ENCODE assay signal across 22 cellular contexts in genomic region chr20:51687630-51688029, GRCh38.
A peak's percentile ranks its signal among the peaks of the same experiment; 100 is the strongest.
DNase-seq lines count a peak whose midpoint lies in the region; ATAC-seq, FAIRE-seq and TF ChIP-seq lines count a peak whose summit lies in the region.
"Had no signal": no experiment of that assay in that cellular context is flagged by ENCODE, and none has a peak within 500 bp of the region (broad histone marks: within the 10 kb centered on the region; RNA-seq: fewer than 3 reads in every experiment).

No MANE protein-coding gene starts in this region.

- H3K79me1 ChIP-seq in IMR-90 (ENCODE audit: low read depth in 1 of 2, low read length in 2 of 2) = no peaks in the 10 kb centered on the region; a peak in 1 of 4 replicates

- in situ Hi-C loops in IMR-90 (cut with MboI; ENCODE audit: low sequenced_read_pairs) = no loop called here

- no peaks in the 10 kb centered on the region for H3K4me1 ChIP-seq in Caco-2
- peaks cover 2% of the 10 kb centered on the region; the same call in 1 of the 2 replicates for H3K4me1 ChIP-seq in IMR-90 (ENCODE audit: control insufficient read depth, insufficient read depth, low read length)
- H3K4me1 ChIP-seq in astrocyte (ENCODE audit: insufficient read depth, low read length) = peaks cover 5% of the 10 kb centered on the region
- peaks cover 18% of the 10 kb centered on the region for H3K4me1 ChIP-seq in keratinocyte (ENCODE audit: control insufficient read depth, extremely low read depth, insufficient read depth, low read length)

- FAIRE-seq in astrocyte (lab: Jason Lieb, UNC) (no peak), keratinocyte (lab: Jason Lieb, UNC) (no peak)

- no peak overlapping the region for H2BK15ac ChIP-seq in IMR-90 (ENCODE audit: low read depth, low read length)

- H3K36me3 ChIP-seq in Caco-2 (ENCODE audit: control insufficient read depth, insufficient read depth, low read length) = peaks cover 2% of the 10 kb centered on the region; the same call in 1 of the 2 replicates
- peaks cover 16% of the 10 kb centered on the region for H3K36me3 ChIP-seq in IMR-90 (ENCODE audit: control insufficient read depth, insufficient read depth, low read length)
- no peaks in the 10 kb centered on the region for H3K36me3 ChIP-seq in astrocyte (ENCODE audit: insufficient read depth, low read length)
- no peaks in the 10 kb centered on the region for H3K36me3 ChIP-seq in keratinocyte (ENCODE audit: control insufficient read depth in 2 of 2, extremely low read depth in 1 of 2, insufficient read depth in 2 of 2, low read length in 2 of 2)

- POLR2A ChIA-PET in Caco-2 (lab: Charles Lee) = no interaction called here
- POLR2A ChIA-PET in IMR-90 (lab: Charles Lee; ENCODE audit: unreplicated experiment) = no interaction called here

- no peak overlapping the region for H3K14ac ChIP-seq in IMR-90 (replicated peaks; ENCODE audit: low read depth, low read length)

- CTCF ChIA-PET in Caco-2 (lab: Charles Lee) = no interaction called here
- CTCF ChIA-PET in IMR-90 (lab: Yijun Ruan, JAX) = no interaction called here

- H2AK9ac ChIP-seq in IMR-90 (replicated peaks; ENCODE audit: low read depth, low read length, poor library complexity) = no peak overlapping the region

- H3K18ac ChIP-seq in IMR-90 (ENCODE audit: low read depth, low read length) = no peak overlapping the region

- no peak overlapping the region for H2AK5ac ChIP-seq in IMR-90 (ENCODE audit: low read depth, low read length)

- H4K20me1 ChIP-seq in IMR-90 (ENCODE audit: insufficient read depth, low read length) (no peaks in the 10 kb centered on the region), astrocyte (ENCODE audit: insufficient read depth, low read length) (no peaks in the 10 kb centered on the region), keratinocyte (ENCODE audit: control insufficient read depth, extremely low read depth, insufficient read depth, low read length) (no peaks in the 10 kb centered on the region)

- no TSS peak for BruUV-seq in Caco-2 (replicated peaks; lab: Mats Ljungman, UMichigan)
- BruUV-seq in IMR-90 (replicated peaks; lab: Mats Ljungman, UMichigan) = no TSS peak

- H3K27ac Mint-ChIP-seq in Caco-2 (ENCODE audit: unreplicated experiment) (peak overlapping the region; percentile 20), astrocyte (ENCODE audit: unreplicated experiment) (no peak overlapping the region)
- H3K27ac Mint-ChIP-seq: CD4-positive, CD25-positive, alpha-beta regulatory T cell; T-cell had no signal

- no peak overlapping the region for H2AFZ ChIP-seq in IMR-90 (replicated peaks; ENCODE audit: low read length, poor library complexity)
- no peak overlapping the region for H2AFZ ChIP-seq in astrocyte (ENCODE audit: low read depth, low read length)
- H2AFZ ChIP-seq in keratinocyte (ENCODE audit: control insufficient read depth, low read length) = no peak overlapping the region

- DNase-seq in Caco-2 (no peak), IMR-90 (no peak), astrocyte (ENCODE audit: low read depth) (no peak), keratinocyte (ENCODE audit: low read depth, low spot score) (no peak), NCI-H146 (lab: John Stamatoyannopoulos, UW) (no peak), activated gamma-delta T cell treated with Interleukin-2 at 50 U/mL for 16 hours (no peak)
- no peak for DNase-seq in effector CD4-positive, alpha-beta T cell
- DNase-seq: CD4-positive, CD25-positive, alpha-beta regulatory T cell; DMS 273 treated with DMSO at 0.1 percent for 48 hours; DMS79 treated with DMSO at 0.1 percent for 48 hours; GOT3; KBM-7; NCI-H1092 treated with DMSO at 0.1 percent for 48 hours; NCI-H1436 treated with DMSO at 0.1 percent for 48 hours; NCI-H2029 treated with DMSO at 0.1 percent for 48 hours; NCI-H345; NCI-H524 treated with DMSO at 0.1 percent for 48 hours; NCI-H82; OCI-M1; SIG-M5; T-cell had no signal

- no peak overlapping the region for H3K23ac ChIP-seq in IMR-90 (ENCODE audit: low read depth, low read length)

- H3K9me3 ChIP-seq in Caco-2 (no peaks in the 10 kb centered on the region), IMR-90 (ENCODE audit: control insufficient read depth, insufficient read depth, low read length) (no peaks in the 10 kb centered on the region), astrocyte (ENCODE audit: insufficient read depth, low read depth, low read length) (no peaks in the 10 kb centered on the region), keratinocyte (ENCODE audit: control insufficient read depth, low read depth, low read length) (no peaks in the 10 kb centered on the region)

- no peak overlapping the region for H2BK5ac ChIP-seq in IMR-90 (ENCODE audit: low read depth, low read length, poor library complexity, severe bottlenecking)

- no peak overlapping the region for H3K4ac ChIP-seq in IMR-90 (ENCODE audit: low read depth, low read length)

- H3K9me3 Mint-ChIP-seq in Caco-2 (ENCODE audit: unreplicated experiment) (no peaks in the 10 kb centered on the region), astrocyte (ENCODE audit: unreplicated experiment) (no peaks in the 10 kb centered on the region)
- H3K9me3 Mint-ChIP-seq: T-cell had no signal

- H3K9me1 ChIP-seq in IMR-90 (ENCODE audit: insufficient read depth, low read length) (peaks cover 10% of the 10 kb centered on the region; the same call in 1 of the 2 replicates), keratinocyte (ENCODE audit: control insufficient read depth, extremely low read depth, insufficient read depth, low read length) (no peaks in the 10 kb centered on the region)

- ATAC-seq in IMR-90 (ENCODE audit: low read depth) = no peak
- ATAC-seq in GM21529 (IDR thresholded peaks at IDR 0.05; ENCODE audit: unreplicated experiment) = no peak
- ATAC-seq: T-cell had no signal

- H4K91ac ChIP-seq in IMR-90 (ENCODE audit: insufficient read depth, low read depth, low read length) = no peak overlapping the region

- H3K4me2 ChIP-seq in IMR-90 (ENCODE audit: low read depth, low read length) (no peak overlapping the region), astrocyte (ENCODE audit: low read length) (no peak overlapping the region), keratinocyte (ENCODE audit: control insufficient read depth, extremely low read depth, insufficient read depth, low read depth, low read length) (peak overlapping the region; percentile 66)

- H3K4me3 ChIP-seq in Caco-2 (ENCODE audit: low read depth, low read length) (no peak overlapping the region), IMR-90 (ENCODE audit: insufficient read depth, low read depth, low read length) (no peak overlapping the region), astrocyte (ENCODE audit: insufficient read depth, low read depth, low read length) (no peak overlapping the region), keratinocyte (ENCODE audit: control insufficient read depth in 2 of 3, extremely low read depth in 1 of 3, insufficient read depth in 2 of 3, low read depth in 1 of 3, low read length in 3 of 3) (peak overlapping the region in 1 of 3 experiments; percentile 42)

- H3K79me2 ChIP-seq in astrocyte (ENCODE audit: insufficient read depth, low read length) (no peaks in the 10 kb centered on the region), keratinocyte (ENCODE audit: control insufficient read depth, insufficient read depth, low read length) (no peaks in the 10 kb centered on the region)

- no peaks in the 10 kb centered on the region for H3K4me1 Mint-ChIP-seq in Caco-2 (ENCODE audit: low read depth, unreplicated experiment)
- H3K4me1 Mint-ChIP-seq in astrocyte (ENCODE audit: low read depth, unreplicated experiment) = peaks cover 6% of the 10 kb centered on the region
- H3K4me1 Mint-ChIP-seq: CD4-positive, CD25-positive, alpha-beta regulatory T cell; T-cell had no signal

- no peak for TF ChIP-seq RAD21 in IMR-90 (IDR thresholded peaks at IDR 0.05; ENCODE audit: low read length)

- H3K56ac ChIP-seq in IMR-90 (ENCODE audit: extremely low read depth, insufficient read depth, low read length) = no peak overlapping the region

- H2BK20ac ChIP-seq in IMR-90 (ENCODE audit: low read depth, low read length) = 0 out of 2 replicates have a peak overlapping the region, but pooled peaks have one; percentile 26

- no peak overlapping the region for H4K8ac ChIP-seq in IMR-90 (ENCODE audit: low read depth in 2 of 2, low read length in 2 of 2)

- H3K36me3 Mint-ChIP-seq in Caco-2 (ENCODE audit: insufficient read depth, unreplicated experiment) (peaks cover 74% of the 10 kb centered on the region), astrocyte (ENCODE audit: low read depth, unreplicated experiment) (peaks cover 2% of the 10 kb centered on the region)
- H3K36me3 Mint-ChIP-seq: CD4-positive, CD25-positive, alpha-beta regulatory T cell; T-cell had no signal

- no peak for TF ChIP-seq CTCF in Caco-2 (IDR thresholded peaks at IDR 0.05; ENCODE audit: insufficient read depth in 1 of 2, low read depth in 1 of 2, low read length in 1 of 2, severe bottlenecking in 1 of 2, unreplicated experiment in 1 of 2)
- no peak for TF ChIP-seq CTCF in IMR-90 (conservative IDR thresholded peaks at IDR 0.05; ENCODE audit: low read depth, low read length)
- no peak for TF ChIP-seq CTCF in astrocyte (IDR thresholded peaks at IDR 0.05; ENCODE audit: insufficient read depth, low read depth, low read length)
- no peak for TF ChIP-seq CTCF in keratinocyte (optimal IDR thresholded peaks at IDR 0.05 in 1 of 3, IDR thresholded peaks at IDR 0.05 in 1 of 3, conservative IDR thresholded peaks at IDR 0.05 in 1 of 3; ENCODE audit: extremely low read depth in 1 of 3, insufficient read depth in 2 of 3, low read length in 3 of 3)

- dilution Hi-C loops in IMR-90 (cut with HindIII; ENCODE audit: low sequenced_read_pairs, unreplicated experiment) (no loop called here), keratinocyte (cut with MboI; ENCODE audit: extremely low pct_ligation_motif_present, low sequenced_read_pairs) (no loop called here)

- no peak overlapping the region for H2BK120ac ChIP-seq in IMR-90 (ENCODE audit: low read depth, low read length)

- no peak overlapping the region for H4K5ac ChIP-seq in IMR-90 (ENCODE audit: low read depth, low read length)

- H3K9ac ChIP-seq in IMR-90 (ENCODE audit: low read depth, low read length) = no peak overlapping the region
- no peak overlapping the region for H3K9ac ChIP-seq in astrocyte (ENCODE audit: low read length)
- H3K9ac ChIP-seq in keratinocyte (ENCODE audit: control insufficient read depth, extremely low read depth, insufficient read depth, low read length) = peak overlapping the region; percentile 72

- H3K4me3 Mint-ChIP-seq in Caco-2 (ENCODE audit: unreplicated experiment) (no peak overlapping the region), astrocyte (ENCODE audit: unreplicated experiment) (peak overlapping the region; percentile 21)
- H3K4me3 Mint-ChIP-seq: CD4-positive, CD25-positive, alpha-beta regulatory T cell; T-cell had no signal

- H3K27ac ChIP-seq in IMR-90 (ENCODE audit: insufficient read depth, low read length) (no peak overlapping the region), astrocyte (ENCODE audit: low read depth, low read length) (peak overlapping the region; percentile 0), keratinocyte (ENCODE audit: control insufficient read depth, insufficient read depth, low read length) (peak overlapping the region; percentile 93)

- H3K27me3 ChIP-seq in Caco-2 (replicated peaks; ENCODE audit: control insufficient read depth, insufficient read depth, low read length) = no peaks in the 10 kb centered on the region
- H3K27me3 ChIP-seq in IMR-90 (ENCODE audit: control insufficient read depth, insufficient read depth, low read length) = no peaks in the 10 kb centered on the region
- H3K27me3 ChIP-seq in astrocyte (ENCODE audit: insufficient read depth, low read length) = no peaks in the 10 kb centered on the region
- no peaks in the 10 kb centered on the region for H3K27me3 ChIP-seq in keratinocyte (ENCODE audit: control insufficient read depth, extremely low read depth, insufficient read depth, low read length)

- no peak for TF ChIP-seq POLR2A in IMR-90 (IDR thresholded peaks at IDR 0.05; ENCODE audit: low read depth, low read length)

- intact Hi-C loops in Caco-2 (cut with micrococcal nuclease; ENCODE audit: unreplicated experiment) (loop anchor here (5.0 kb wide), 1 partner anchor 50 kb away; no protein-coding TSS in a partner anchor), IMR-90 (cut with micrococcal nuclease) (no loop called here)

- H3K27me3 Mint-ChIP-seq in Caco-2 (ENCODE audit: insufficient read depth, unreplicated experiment) = no peaks in the 10 kb centered on the region
- no peaks in the 10 kb centered on the region for H3K27me3 Mint-ChIP-seq in astrocyte (ENCODE audit: low read depth, unreplicated experiment)

- 100% methylated on average over 1 of the region's 3 CpGs; no CpG with 5 or more reads in 1 of the 2 experiments for WGBS in IMR-90 (ENCODE audit: extremely low coverage in 2 of 2, insufficient read length in 1 of 2), 2 experiments
